12 cellular contexts compared by ENCODE assay signal in genomic region chr15:89399070-89399389, GRCh38.
DNase-seq lines count a peak whose midpoint lies in the region; ATAC-seq, FAIRE-seq and TF ChIP-seq lines count a peak whose summit lies in the region.
"Had no signal": no experiment of that assay in that cellular context is flagged by ENCODE, and none has a peak within 500 bp of the region (broad histone marks: within the 10 kb centered on the region; RNA-seq: fewer than 3 reads in every experiment).

No MANE protein-coding gene starts in this region.

- H3K4me2 ChIP-seq in SU-DHL-6 (ENCODE audit: low read depth, low read length, poor library complexity, severe bottlenecking) (peak overlapping the region; percentile 42), keratinocyte (ENCODE audit: control insufficient read depth, extremely low read depth, insufficient read depth, low read depth, low read length) (peak overlapping the region; percentile 56)

- peaks cover 0 to 10% (median 3%) of the 10 kb centered on the region in 7 donors for H3K9me3 Mint-ChIP-seq in CD14-positive monocyte
- H3K9me3 Mint-ChIP-seq: dendritic cell treated with granulocyte-macrophage colony-stimulating factor and Interleukin-4, amounts not matched to agents 40 ng/mL and 50 ng/mL, for 4 days had no signal

- DNase-seq in CD14-positive monocyte (ENCODE audit: low spot score) (no peak), GM12891 (ENCODE audit: insufficient read length, low spot score) (no peak), keratinocyte (ENCODE audit: low read depth, low spot score) (no peak), DMS53 (lab: John Stamatoyannopoulos, UW) (no peak), AG20443 (ENCODE audit: low spot score) (no peak), RPMI8226 (no peak)
- DNase-seq: heart left ventricle; stimulated activated naive CD4-positive, alpha-beta T cell treated with Interleukin-2 at 50 U/mL for 16 hours had no signal

- H3K27ac Mint-ChIP-seq in CD14-positive monocyte: no peak overlapping the region
- H3K27ac Mint-ChIP-seq: dendritic cell treated with granulocyte-macrophage colony-stimulating factor and Interleukin-4, amounts not matched to agents 40 ng/mL and 50 ng/mL, for 4 days had no signal

- H3K36me3 Mint-ChIP-seq in CD14-positive monocyte: peaks cover 3 to 21% of the 10 kb centered on the region in 2 donors

- H3K79me2 ChIP-seq in SU-DHL-6 (ENCODE audit: insufficient read depth, low read length): no peaks in the 10 kb centered on the region
- no peaks in the 10 kb centered on the region for H3K79me2 ChIP-seq in keratinocyte (ENCODE audit: control insufficient read depth, insufficient read depth, low read length)

- TF ChIP-seq POLR2A in GM12891 (IDR thresholded peaks at IDR 0.05; ENCODE audit: low read depth, low read length): no peak

- no peaks in the 10 kb centered on the region for H4K20me1 ChIP-seq in SU-DHL-6 (ENCODE audit: low read depth, low read length)
- H4K20me1 ChIP-seq in keratinocyte (ENCODE audit: control insufficient read depth, extremely low read depth, insufficient read depth, low read length): no peaks in the 10 kb centered on the region

- intact Hi-C loops in CD14-positive monocyte (cut with micrococcal nuclease): loop anchor here in 1 of 2 donors (5.0 kb wide), 1 partner anchor 37 kb away; no protein-coding TSS in a partner anchor

- H3K4me1 Mint-ChIP-seq in CD14-positive monocyte: peaks cover 71% of the 10 kb centered on the region

- no peak overlapping the region for H3K27ac ChIP-seq in SU-DHL-6 (ENCODE audit: low read depth, low read length)
- no peak overlapping the region for H3K27ac ChIP-seq in keratinocyte (ENCODE audit: control insufficient read depth, insufficient read depth, low read length)
- H3K27ac ChIP-seq: HL-60 had no signal

- no peaks in the 10 kb centered on the region for H3K9me2 ChIP-seq in SU-DHL-6 (replicated peaks; ENCODE audit: insufficient read depth, low read length)

- H3K4me3 ChIP-seq in SU-DHL-6 (ENCODE audit: insufficient read depth, low read length, poor library complexity, severe bottlenecking) (no peak overlapping the region), keratinocyte (ENCODE audit: control insufficient read depth in 2 of 3, extremely low read depth in 1 of 3, insufficient read depth in 2 of 3, low read depth in 1 of 3, low read length in 3 of 3) (no peak overlapping the region)

- no peak for TF ChIP-seq CTCF in CD14-positive monocyte (IDR thresholded peaks at IDR 0.05)
- TF ChIP-seq CTCF in SU-DHL-6 (IDR thresholded peaks at IDR 0.05; ENCODE audit: insufficient read depth, low read length, poor library complexity, severe bottlenecking): no peak
- TF ChIP-seq CTCF in keratinocyte (optimal IDR thresholded peaks at IDR 0.05 in 1 of 3, IDR thresholded peaks at IDR 0.05 in 1 of 3, conservative IDR thresholded peaks at IDR 0.05 in 1 of 3; ENCODE audit: extremely low read depth in 1 of 3, insufficient read depth in 2 of 3, low read length in 3 of 3): no peak

- H3K9me3 ChIP-seq in SU-DHL-6 (ENCODE audit: insufficient read depth, low read length) (no peaks in the 10 kb centered on the region), keratinocyte (ENCODE audit: control insufficient read depth, low read depth, low read length) (no peaks in the 10 kb centered on the region)
- H3K9me3 ChIP-seq: heart left ventricle had no signal

- ATAC-seq in GM18520 (IDR thresholded peaks at IDR 0.05; ENCODE audit: unreplicated experiment): no peak

- peak overlapping the region; percentile 79 to 89 for H3K4me3 Mint-ChIP-seq in CD14-positive monocyte

- no peak overlapping the region for H2AFZ ChIP-seq in SU-DHL-6 (ENCODE audit: low read depth, low read length, severe bottlenecking)
- no peak overlapping the region for H2AFZ ChIP-seq in keratinocyte (ENCODE audit: control insufficient read depth, low read length)

- dilution Hi-C loops in keratinocyte (cut with MboI; ENCODE audit: extremely low pct_ligation_motif_present, low sequenced_read_pairs): no loop called here

- peaks cover 12% of the 10 kb centered on the region for H3K4me1 ChIP-seq in keratinocyte (ENCODE audit: control insufficient read depth, extremely low read depth, insufficient read depth, low read length)

- no peaks in the 10 kb centered on the region for H3K9me1 ChIP-seq in keratinocyte (ENCODE audit: control insufficient read depth, extremely low read depth, insufficient read depth, low read length)

- no peaks in the 10 kb centered on the region for H3F3A ChIP-seq in SU-DHL-6 (ENCODE audit: insufficient read depth)

- H3K36me3 ChIP-seq in SU-DHL-6 (ENCODE audit: low read length): no peaks in the 10 kb centered on the region
- no peaks in the 10 kb centered on the region for H3K36me3 ChIP-seq in keratinocyte (ENCODE audit: control insufficient read depth in 2 of 2, extremely low read depth in 1 of 2, insufficient read depth in 2 of 2, low read length in 2 of 2)
- H3K36me3 ChIP-seq: heart left ventricle had no signal

- H3K27me3 Mint-ChIP-seq in CD14-positive monocyte (ENCODE audit: low read depth in 3 of 3): peaks cover 41 to 77% (median 69%) of the 10 kb centered on the region in 3 donors

- H3K9ac ChIP-seq in SU-DHL-6 (ENCODE audit: low read length) (no peak overlapping the region), keratinocyte (ENCODE audit: control insufficient read depth, extremely low read depth, insufficient read depth, low read length) (no peak overlapping the region)

- FAIRE-seq in GM12891 (lab: Jason Lieb, UNC) (peak; percentile 23), keratinocyte (lab: Jason Lieb, UNC) (no peak)

- H3K27me3 ChIP-seq in SU-DHL-6 (ENCODE audit: low read length) (no peaks in the 10 kb centered on the region), keratinocyte (ENCODE audit: control insufficient read depth, extremely low read depth, insufficient read depth, low read length) (peaks cover 80% of the 10 kb centered on the region)

TF ChIP-seq in GM12891, 5 proteins besides CTCF, POLR2A, EP300 and RAD21:
- TF ChIP-seq PAX5 (IDR thresholded peaks at IDR 0.05; ENCODE audit: insufficient read depth, low read length, severe bottlenecking) (no peak), TAF1 (IDR thresholded peaks at IDR 0.05; ENCODE audit: low read depth, low read length) (no peak), SPI1 (IDR thresholded peaks at IDR 0.05; ENCODE audit: low read depth, low read length) (no peak), POU2F2 (IDR thresholded peaks at IDR 0.05; ENCODE audit: low read depth, low read length) (no peak), POLR2AphosphoS5 (IDR thresholded peaks at IDR 0.05; ENCODE audit: low read depth, low read length) (no peak)
